ENCODE assay signal across 8 cellular contexts in genomic region chr15:50876989-50877360, GRCh38. TPM values are rescaled to one million over a fixed set of nuclear protein-coding genes. Genes with fewer than 3 reads are reported as not detected.
DNase-seq lines count a peak whose midpoint lies in the region; ATAC-seq and TF ChIP-seq lines count a peak whose summit lies in the region.

No MANE protein-coding gene starts in this region.

- H3K27me3 ChIP-seq in neural progenitor cell = no peaks in the 10 kb centered on the region
- H3K27me3 ChIP-seq in stomach smooth muscle (ENCODE audit: control insufficient read depth in 1 of 2, insufficient read depth in 2 of 2, low read length in 2 of 2) = no peaks in the 10 kb centered on the region

- H3K27ac ChIP-seq in KOPT-K1 (ENCODE audit: low read depth, low read length, poor library complexity, severe bottlenecking) (peak overlapping the region; percentile 45), neural progenitor cell (no peak overlapping the region), stomach smooth muscle (ENCODE audit: low read length) (no peak overlapping the region)

- H3K4me3 Mint-ChIP-seq in neural progenitor cell = no peak overlapping the region

- DNase-seq in DMS 273 treated with DMSO at 0.1 percent for 48 hours (lab: John Stamatoyannopoulos, UW) (peak; percentile 26), RPMI8226 (peak; percentile 82), fibroblast of villous mesenchyme (ENCODE audit: low read depth) (peak; percentile 85), neural progenitor cell (ENCODE audit: low spot score) (peak; percentile 87)
- DNase-seq in activated T-helper 9 cell treated with anti-CD3 and anti-CD28 coated beads, Interleukin-2, amount 50 U/mL, for 16 hours (ENCODE audit: low read depth) = peak; percentile 31

- H3K4me1 Mint-ChIP-seq in neural progenitor cell = peaks cover 2% of the 10 kb centered on the region

- no peak overlapping the region for H3K9ac ChIP-seq in neural progenitor cell
- peak overlapping the region; percentile 60 to 74 for H3K9ac ChIP-seq in stomach smooth muscle (ENCODE audit: low read length in 2 of 2)

- H3K27me3 Mint-ChIP-seq in neural progenitor cell (ENCODE audit: insufficient read depth, low read depth) = peaks cover 2% of the 10 kb centered on the region

- H3K79me2 ChIP-seq in neural progenitor cell (ENCODE audit: low read depth) = no peaks in the 10 kb centered on the region

- H3K27ac Mint-ChIP-seq in neural progenitor cell = no peak overlapping the region

- no peaks in the 10 kb centered on the region for H3K9me3 Mint-ChIP-seq in neural progenitor cell

- no peak for ATAC-seq in GM21367 (IDR thresholded peaks at IDR 0.05; ENCODE audit: unreplicated experiment)

- H3K36me3 Mint-ChIP-seq in neural progenitor cell = no peaks in the 10 kb centered on the region

- peak overlapping the region; percentile 9 for H3K4me2 ChIP-seq in neural progenitor cell

- no peaks in the 10 kb centered on the region for H3F3A ChIP-seq in neural progenitor cell (ENCODE audit: low read depth)

- H3K36me3 ChIP-seq in KOPT-K1 (ENCODE audit: insufficient read depth, low read length) (no peaks in the 10 kb centered on the region), neural progenitor cell (no peaks in the 10 kb centered on the region), stomach smooth muscle (ENCODE audit: control insufficient read depth in 2 of 2, insufficient read depth in 2 of 2, low read length in 2 of 2) (no peaks in the 10 kb centered on the region)

- H3K4me1 ChIP-seq in neural progenitor cell (no peaks in the 10 kb centered on the region), stomach smooth muscle (ENCODE audit: control insufficient read depth, insufficient read depth, low read length) (no peaks in the 10 kb centered on the region)

- H2AFZ ChIP-seq in neural progenitor cell (replicated peaks) = peak overlapping the region; percentile 71

- peak; percentile 100 for TF ChIP-seq CTCF in fibroblast of villous mesenchyme (IDR thresholded peaks at IDR 0.05; ENCODE audit: insufficient read depth, low read depth, low read length)
- TF ChIP-seq CTCF in neural progenitor cell (IDR thresholded peaks at IDR 0.05) = peak; percentile 96

- H4K20me1 ChIP-seq in neural progenitor cell (ENCODE audit: low read depth) = no peaks in the 10 kb centered on the region

- no peaks in the 10 kb centered on the region for H3K9me3 ChIP-seq in KOPT-K1 (ENCODE audit: insufficient read depth, low read length, poor library complexity, severe bottlenecking)
- H3K9me3 ChIP-seq in neural progenitor cell (ENCODE audit: low read depth) = no peaks in the 10 kb centered on the region
- H3K9me3 ChIP-seq in stomach smooth muscle (ENCODE audit: control insufficient read depth in 2 of 2, low read length in 2 of 2) = no peaks in the 10 kb centered on the region

- H3K4me3 ChIP-seq in fibroblast of villous mesenchyme (ENCODE audit: low read depth, low read length) = peak overlapping the region; percentile 59
- H3K4me3 ChIP-seq in neural progenitor cell = no peak overlapping the region
- peak overlapping the region; percentile 74 to 76 for H3K4me3 ChIP-seq in stomach smooth muscle (ENCODE audit: low read length in 2 of 2)

RNA-seq across cellular contexts. Expression of gene AP4E1, which starts 31.5 kb away (rescaled TPM):
- total RNA-seq in fibroblast of villous mesenchyme (16.4 and 26.3 TPM in 2 replicates), neural progenitor cell (ENCODE audit: low replicate concordance) (10.9 and 14.0 TPM in 2 replicates)

Comparison
In these comparisons a context has a peak if more than half of its experiments do, and no peak if none do; other contexts are left out.
1. DNase-seq: peak in every context shown above with its lines; median percentile 87 in neural progenitor cell; 85 in fibroblast of villous mesenchyme; 82 in RPMI8226; 31 in activated T-helper 9 cell treated with anti-CD3 and anti-CD28 coated beads, Interleukin-2, amount 50 U/mL, for 16 hours; 26 in DMS 273 treated with DMSO at 0.1 percent for 48 hours.